ENCODE assay signal across 10 cellular contexts in the genomic region with DNA sequence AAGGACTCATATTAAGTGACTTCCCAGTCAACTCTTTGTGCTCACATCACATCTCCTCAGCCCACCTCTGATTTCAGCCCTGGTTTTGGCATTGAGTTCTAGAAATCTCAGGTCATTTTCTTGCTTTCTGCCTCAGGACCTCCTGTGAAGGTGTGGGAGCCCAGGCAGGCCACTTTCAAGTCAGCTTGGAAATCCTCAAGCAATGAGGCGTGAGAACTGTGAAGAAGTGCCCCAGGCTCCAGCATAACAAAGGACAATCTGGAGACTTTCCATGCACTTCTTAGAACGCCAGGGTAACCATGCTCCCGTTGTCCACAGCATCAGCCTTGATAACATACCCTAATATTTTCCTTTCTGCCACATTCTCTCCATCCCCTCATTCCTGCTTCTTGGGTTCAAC.
"Had no signal": no experiment of that assay in that cellular context is flagged by ENCODE, and none has a peak within 500 bp of the region (broad histone marks: within the 10 kb centered on the region; RNA-seq: fewer than 3 reads in every experiment).

No MANE protein-coding gene starts in this region.

- H3K27me3 ChIP-seq: heart right ventricle, pancreas had no signal

- H3K27me3 Mint-ChIP-seq: activated CD8-positive, alpha-beta T cell treated with anti-CD3 and anti-CD28 coated beads for 36 hours; stimulated activated naive CD8-positive, alpha-beta T cell treated with anti-CD3 and anti-CD28 coated beads, Interleukin-15, amount 100 ng/mL, for 72 hours had no signal

- DNase-seq: activated CD8-positive, alpha-beta memory T cell treated with anti-CD3 and anti-CD28 coated beads, Interleukin-2, amount 50 U/mL, for 4 hours; activated CD8-positive, alpha-beta T cell treated with anti-CD3 and anti-CD28 coated beads for 36 hours; activated naive CD4-positive, alpha-beta T cell treated with anti-CD3 and anti-CD28 coated beads, Interleukin-2, amount 10 ng/mL, durations not matched to agents 7 days and 5 days; heart right ventricle; left ventricle myocardium superior; pancreas; stimulated activated CD4-positive, alpha-beta T cell treated with anti-CD3 and anti-CD28 coated beads, Interleukin-4, amount 100 ng/mL, for 1 hour; stimulated activated naive CD8-positive, alpha-beta T cell treated with anti-CD3 and anti-CD28 coated beads, Interleukin-15, amount 100 ng/mL, for 72 hours had no signal

- H3K4me1 ChIP-seq: pancreas had no signal

- H3K27ac ChIP-seq: heart right ventricle, pancreas, thoracic aorta had no signal

- H3K9me3 Mint-ChIP-seq: activated CD8-positive, alpha-beta T cell treated with anti-CD3 and anti-CD28 coated beads for 36 hours; activated T-helper 1 cell treated with anti-CD3 and anti-CD28 coated beads, Interleukin-12 subunit alpha, Interleukin-12 subunit beta, Interleukin-2, Interleukin-4 antibody, amounts not matched to agents 30 ng/mL and 10 ng/mL and 1 ng/mL, durations not matched to agents 14 hours and 24 hours and 36 hours; stimulated activated naive CD8-positive, alpha-beta T cell treated with anti-CD3 and anti-CD28 coated beads, Interleukin-15, amount 100 ng/mL, for 72 hours had no signal

- H3K27ac Mint-ChIP-seq: activated CD8-positive, alpha-beta T cell treated with anti-CD3 and anti-CD28 coated beads for 36 hours; activated naive CD4-positive, alpha-beta T cell treated with anti-CD3 and anti-CD28 coated beads, Interleukin-2, amount 10 ng/mL, durations not matched to agents 7 days and 5 days; activated T-helper 1 cell treated with anti-CD3 and anti-CD28 coated beads, Interleukin-12 subunit alpha, Interleukin-12 subunit beta, Interleukin-2, Interleukin-4 antibody, amounts not matched to agents 30 ng/mL and 10 ng/mL and 1 ng/mL, durations not matched to agents 14 hours and 24 hours and 36 hours; stimulated activated naive CD8-positive, alpha-beta T cell treated with anti-CD3 and anti-CD28 coated beads, Interleukin-15, amount 100 ng/mL, for 72 hours had no signal

- H3K36me3 ChIP-seq: heart right ventricle, pancreas, thoracic aorta had no signal

- H3K4me3 ChIP-seq: heart right ventricle, pancreas, thoracic aorta had no signal

- H3K4me3 Mint-ChIP-seq: activated CD8-positive, alpha-beta T cell treated with anti-CD3 and anti-CD28 coated beads for 36 hours; activated naive CD4-positive, alpha-beta T cell treated with anti-CD3 and anti-CD28 coated beads, Interleukin-2, amount 10 ng/mL, durations not matched to agents 7 days and 5 days; activated T-helper 1 cell treated with anti-CD3 and anti-CD28 coated beads, Interleukin-12 subunit alpha, Interleukin-12 subunit beta, Interleukin-2, Interleukin-4 antibody, amounts not matched to agents 30 ng/mL and 10 ng/mL and 1 ng/mL, durations not matched to agents 14 hours and 24 hours and 36 hours; stimulated activated naive CD8-positive, alpha-beta T cell treated with anti-CD3 and anti-CD28 coated beads, Interleukin-15, amount 100 ng/mL, for 72 hours had no signal

- ATAC-seq: activated CD8-positive, alpha-beta T cell treated with anti-CD3 and anti-CD28 coated beads for 36 hours; heart right ventricle; left ventricle myocardium superior; pancreas; stimulated activated naive CD8-positive, alpha-beta T cell treated with anti-CD3 and anti-CD28 coated beads, Interleukin-15, amount 100 ng/mL, for 72 hours had no signal

- H3K9me3 ChIP-seq: heart right ventricle, pancreas, thoracic aorta had no signal
